ENCODE assay signal across 20 cellular contexts in the genomic region with DNA sequence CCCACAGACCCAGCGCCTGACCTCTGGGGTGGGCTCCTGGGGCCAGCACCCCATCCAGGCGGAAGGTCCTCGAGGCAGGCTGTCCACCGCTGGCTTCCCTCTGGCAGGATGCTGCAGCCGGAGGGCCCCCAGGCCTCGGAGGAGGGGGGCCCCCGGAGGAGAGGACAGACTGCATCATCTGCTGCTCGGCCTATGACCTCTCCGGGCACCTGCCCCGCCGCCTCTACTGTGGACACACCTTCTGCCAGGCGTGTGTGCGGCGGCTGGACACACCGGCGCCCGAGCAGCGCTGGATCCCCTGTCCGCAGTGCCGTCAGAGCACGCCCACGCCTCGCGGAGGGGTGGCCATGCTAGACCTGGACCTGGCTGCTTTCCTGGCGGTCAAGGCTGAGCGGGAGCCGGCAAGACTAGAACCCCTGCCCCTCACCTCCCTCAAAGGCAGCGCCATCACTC. TPM values are rescaled to one million over a fixed set of nuclear protein-coding genes. Genes with fewer than 3 reads are reported as not detected.
"Had no signal": no experiment of that assay in that cellular context is flagged by ENCODE, and none has a peak within 500 bp of the region (broad histone marks: within the 10 kb centered on the region; RNA-seq: fewer than 3 reads in every experiment).

No MANE protein-coding gene starts in this region.

- H3K9me3 ChIP-seq: lower lobe of right lung, prostate gland, tibial nerve, uterus had no signal

- DNase-seq: activated CD4-positive, alpha-beta memory T cell treated with anti-CD3 and anti-CD28 coated beads for 36 hours; activated CD8-positive, alpha-beta memory T cell treated with anti-CD3 and anti-CD28 coated beads, Interleukin-2, amount 10 ng/mL, durations not matched to agents 7 days and 5 days; activated naive CD4-positive, alpha-beta T cell treated with anti-CD3 and anti-CD28 coated beads, Interleukin-2, amount 50 U/mL, for 16 hours; activated T-cell treated with anti-CD3 and anti-CD28 coated beads, Interleukin-2, amount 50 U/mL, for 24 hours; effector memory CD8-positive, alpha-beta T cell; foreskin keratinocyte; lower lobe of right lung; nephron progenitor cell; small intestine; stimulated activated CD4-positive, alpha-beta T cell treated with anti-CD3 and anti-CD28 coated beads, Interleukin-4, amount 100 ng/mL, for 24 hours; stimulated activated naive CD4-positive, alpha-beta T cell treated with Interleukin-2 at 50 U/mL for 16 hours; substantia nigra; uterus had no signal

- H3K4me3 ChIP-seq: lower lobe of right lung, prostate gland, tibial nerve, uterus had no signal

- ATAC-seq: activated CD8-positive, alpha-beta memory T cell treated with anti-CD3 and anti-CD28 coated beads, Interleukin-2, amount 10 ng/mL, durations not matched to agents 7 days and 5 days; effector memory CD8-positive, alpha-beta T cell; foreskin keratinocyte; lower lobe of right lung; right cardiac atrium had no signal

- H3K4me1 ChIP-seq: uterus had no signal

- FAIRE-seq: astrocyte, bronchial epithelial cell, small intestine had no signal

- H3K27ac ChIP-seq: foreskin keratinocyte, lower lobe of right lung, prostate gland, tibial nerve, uterus had no signal

- H3K36me3 ChIP-seq: lower lobe of right lung, prostate gland, tibial nerve, uterus had no signal

RNA-seq across cellular contexts. Expression of a gene that starts 1.2 kb away (rescaled TPM):
- total RNA-seq: activated CD4-positive, alpha-beta memory T cell treated with anti-CD3 and anti-CD28 coated beads for 36 hours; activated CD8-positive, alpha-beta memory T cell treated with anti-CD3 and anti-CD28 coated beads, Interleukin-2, amount 10 ng/mL, durations not matched to agents 7 days and 5 days; astrocyte; cerebellum; foreskin keratinocyte; prostate gland; right cardiac atrium; tibial nerve had no signal
- polyA plus RNA-seq: foreskin keratinocyte had no signal

RNA-seq across cellular contexts. Expression of a gene that starts 2.2 kb away (rescaled TPM):
- total RNA-seq: activated CD4-positive, alpha-beta memory T cell treated with anti-CD3 and anti-CD28 coated beads for 36 hours; activated CD8-positive, alpha-beta memory T cell treated with anti-CD3 and anti-CD28 coated beads, Interleukin-2, amount 10 ng/mL, durations not matched to agents 7 days and 5 days; bronchial epithelial cell; cerebellum; foreskin keratinocyte; lower lobe of right lung; omental fat pad; right cardiac atrium; tibial nerve had no signal
- polyA plus RNA-seq: foreskin keratinocyte, right cardiac atrium had no signal

RNA-seq across cellular contexts. Expression of a gene that starts 3.6 kb away (rescaled TPM):
- total RNA-seq: tibial nerve had no signal

RNA-seq across cellular contexts. Expression of a gene that starts 6.5 kb away (rescaled TPM):
- total RNA-seq: bronchial epithelial cell had no signal
